ENCODE assay signal across 12 cellular contexts in the genomic region with DNA sequence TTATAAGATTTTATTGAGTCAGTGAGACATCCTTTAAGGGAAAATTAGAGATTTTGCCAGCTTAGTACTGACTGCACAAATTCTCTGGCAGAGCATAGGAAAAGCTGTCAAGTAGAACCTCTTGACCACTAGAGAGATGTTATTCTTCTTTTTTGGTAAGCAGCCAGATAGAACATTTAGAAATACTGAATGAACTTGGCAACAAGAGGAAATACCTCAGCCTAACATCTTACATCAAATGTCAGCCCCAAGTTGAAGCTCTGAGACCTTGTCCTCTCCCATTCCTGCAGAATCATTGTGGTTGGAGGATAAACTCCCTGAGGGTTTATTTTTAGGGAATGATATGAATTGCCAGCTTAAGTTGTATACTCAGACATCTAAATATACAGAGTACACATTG. TPM values are rescaled to one million over a fixed set of nuclear protein-coding genes. Genes with fewer than 3 reads are reported as not detected.
DNase-seq lines count a peak whose midpoint lies in the region; ATAC-seq and TF ChIP-seq lines count a peak whose summit lies in the region.
"Had no signal": no experiment of that assay in that cellular context is flagged by ENCODE, and none has a peak within 500 bp of the region (broad histone marks: within the 10 kb centered on the region; RNA-seq: fewer than 3 reads in every experiment).

No MANE protein-coding gene starts in this region.

- intact Hi-C loops in testis (cut with DNase I; ENCODE audit: low total_unique reads): loop anchor here (10.0 kb wide), 1 partner anchor 52 kb away; a partner anchor contains a TSS

- no peaks in the 10 kb centered on the region for H3K36me3 ChIP-seq in testis (ENCODE audit: low read depth, missing control alignments)

- no peaks in the 10 kb centered on the region for H3K9me3 ChIP-seq in testis
- H3K9me3 ChIP-seq: BLaER1 treated with 17β-estradiol and CSF1 and Interleukin-3, amounts not matched to agents 10 nM and 100 nM had no signal

- ATAC-seq in GM21360 (IDR thresholded peaks at IDR 0.05; ENCODE audit: unreplicated experiment) (no peak), GM21576 (IDR thresholded peaks at IDR 0.05; ENCODE audit: unreplicated experiment) (no peak)

- H3K27ac ChIP-seq in testis: peak overlapping the region in 1 of 2 donors; percentile 29
- H3K27ac ChIP-seq: BLaER1 treated with 17β-estradiol and CSF1 and Interleukin-3, amounts not matched to agents 10 nM and 100 nM had no signal

- peaks cover 10% of the 10 kb centered on the region for H3K4me1 ChIP-seq in testis

- DNase-seq in A172 (ENCODE audit: low spot score) (peak; percentile 60), NCI-H1105 treated with DMSO at 0.1 percent for 48 hours (lab: John Stamatoyannopoulos, UW) (peak; percentile 31), dermis blood vessel endothelial cell (peak; percentile 76), midbrain (lab: John Stamatoyannopoulos, UW) (peak; percentile 36), testis (no peak), iPS-NIHi11 (ENCODE audit: low spot score) (no peak)
- DNase-seq: activated T-cell treated with anti-CD3 and anti-CD28 coated beads, Interleukin-2, amount 50 U/mL, for 48 hours; GOT3; NCI-H510A had no signal

- H3K27me3 ChIP-seq in testis: no peaks in the 10 kb centered on the region
- H3K27me3 ChIP-seq: BLaER1 treated with 17β-estradiol and CSF1 and Interleukin-3, amounts not matched to agents 10 nM and 100 nM had no signal

- H3K4me3 ChIP-seq in testis: no peak overlapping the region
- H3K4me3 ChIP-seq: BLaER1 treated with 17β-estradiol and CSF1 and Interleukin-3, amounts not matched to agents 10 nM and 100 nM had no signal

- TF ChIP-seq POLR2A in testis (IDR thresholded peaks at IDR 0.05): no peak

- no peak for TF ChIP-seq CTCF in testis (IDR thresholded peaks at IDR 0.05)

RNA-seq across cellular contexts. Expression of a gene that starts 53.4 kb away (rescaled TPM):
- total RNA-seq in A172 (2014; rRNA removed; shearing (Covaris generic)): 6.7 and 7.4 TPM in 2 replicates
- 16.1 and 19.9 TPM in 2 replicates for total RNA-seq in dermis blood vessel endothelial cell
- 10 to 100 TPM; 11.2 to 11.3 TPM for total RNA-seq in testis
- 11.1 TPM for polyA plus RNA-seq in testis (ENCODE audit: insufficient read depth, low read depth, low replicate concordance)

RNA-seq across cellular contexts. Expression of a gene that starts 55.5 kb away (rescaled TPM):
- total RNA-seq in A172 (2014; rRNA removed; shearing (Covaris generic)): 4.0 and 5.6 TPM in 2 replicates
- 3.1 and 5.8 TPM in 2 replicates for total RNA-seq in dermis blood vessel endothelial cell
- 10 to 100 TPM in 1 of 2 donors, 1 to 10 TPM in 1; 4.6 to 10.6 TPM for total RNA-seq in testis
- polyA plus RNA-seq in testis (ENCODE audit: insufficient read depth, low read depth, low replicate concordance): 2.5 TPM

Comparison
In these comparisons a context has a peak if more than half of its experiments do, and no peak if none do; other contexts are left out.
1. DNase-seq: peak in A172 (single experiment), NCI-H1105 treated with DMSO at 0.1 percent for 48 hours (single experiment), dermis blood vessel endothelial cell (single experiment) and midbrain (single experiment); none in testis (single experiment) and iPS-NIHi11 (single experiment).